In genomic region chr12:48187916-48188695, GRCh38 we compare ENCODE assay signal across 21 cellular contexts. TPM values are rescaled to one million over a fixed set of nuclear protein-coding genes. Genes with fewer than 3 reads are reported as not detected.
A peak's percentile ranks its signal among the peaks of the same experiment; 100 is the strongest.
DNase-seq lines count a peak whose midpoint lies in the region; ATAC-seq and TF ChIP-seq lines count a peak whose summit lies in the region.
"Had no signal": no experiment of that assay in that cellular context is flagged by ENCODE, and none has a peak within 500 bp of the region (broad histone marks: within the 10 kb centered on the region; RNA-seq: fewer than 3 reads in every experiment).

No MANE protein-coding gene starts in this region.

- H3K27me3 Mint-ChIP-seq in activated CD4-positive, alpha-beta T cell treated with anti-CD3 and anti-CD28 coated beads, Interleukin-2, amount 10 ng/mL, durations not matched to agents 24 days and 14 days = peaks cover 62% of the 10 kb centered on the region

- no peak overlapping the region for H3K4me3 Mint-ChIP-seq in activated CD4-positive, alpha-beta T cell treated with anti-CD3 and anti-CD28 coated beads, Interleukin-2, amount 10 ng/mL, durations not matched to agents 24 days and 14 days
- H3K4me3 Mint-ChIP-seq: CD8-positive, alpha-beta T cell; HFFc6 had no signal

- H3K9me2 ChIP-seq in Karpas-422 (replicated peaks; ENCODE audit: insufficient read depth, low read length) = no peaks in the 10 kb centered on the region

- H3K4me3 ChIP-seq in Karpas-422 (ENCODE audit: low read length) (no peak overlapping the region), mammary epithelial cell (replicated peaks in 1 of 3; ENCODE audit: insufficient read depth in 1 of 3, low read depth in 2 of 3, low read length in 3 of 3) (no peak overlapping the region)
- H3K4me3 ChIP-seq: BLaER1, K562 had no signal

- in situ Hi-C loops in mammary epithelial cell (cut with MboI; ENCODE audit: low sequenced_read_pairs in 2 of 2) = loop anchor here in 1 of 2 donors (25.0 kb wide), 1 partner anchor 424 kb away; no protein-coding TSS in a partner anchor

- dilution Hi-C loops in mammary epithelial cell (cut with HindIII; ENCODE audit: low sequenced_read_pairs) = no loop called here

- H3K36me3 ChIP-seq in Karpas-422 (ENCODE audit: insufficient read depth, low read length) (no peaks in the 10 kb centered on the region), mammary epithelial cell (ENCODE audit: insufficient read depth, low read length) (no peaks in the 10 kb centered on the region)
- H3K36me3 ChIP-seq: BLaER1 had no signal

- no peak for ATAC-seq in GM21447 (IDR thresholded peaks at IDR 0.05; ENCODE audit: unreplicated experiment)
- ATAC-seq: CD8-positive, alpha-beta T cell; HCT116; K562 had no signal

- H3K4me1 ChIP-seq in Karpas-422 (ENCODE audit: low read length) (peaks cover 34% of the 10 kb centered on the region), mammary epithelial cell (ENCODE audit: insufficient read depth, low read length) (peaks cover 13% of the 10 kb centered on the region)

- peak; percentile 56 for DNase-seq in activated CD4-positive, alpha-beta T cell treated with anti-CD3 and anti-CD28 coated beads, Interleukin-2, amount 10 ng/mL, durations not matched to agents 24 days and 14 days
- no peak for DNase-seq in activated CD4-positive, alpha-beta T cell treated with anti-CD3 and anti-CD28 coated beads, Interleukin-2, amount 50 U/mL, for 48 hours
- DNase-seq in Karpas-422 = peak; percentile 37
- DNase-seq in islet precursor cell = peak; percentile 48
- no peak for DNase-seq in mammary epithelial cell
- no peak for DNase-seq in cardiac septum (ENCODE audit: low spot score)
- DNase-seq: Calu3; CD8-positive, alpha-beta T cell; DMS79 treated with DMSO at 0.1 percent for 48 hours; GOT3; H7; HFFc6; IMR-90 had no signal

- CTCF ChIA-PET in mammary epithelial cell (lab: Charles Lee; ENCODE audit: low non-redundant PET) = no interaction called here

- H2AFZ ChIP-seq in Karpas-422 (ENCODE audit: low read length) (no peak overlapping the region), mammary epithelial cell (ENCODE audit: low read depth, low read length) (no peak overlapping the region)

- no peaks in the 10 kb centered on the region for H3K27me3 ChIP-seq in Karpas-422 (ENCODE audit: low read length)
- peaks cover 12% of the 10 kb centered on the region for H3K27me3 ChIP-seq in mammary epithelial cell (ENCODE audit: insufficient read depth, low read length)

- intact Hi-C loops in activated CD4-positive, alpha-beta T cell treated with anti-CD3 and anti-CD28 coated beads, Interleukin-2, amount 10 ng/mL, durations not matched to agents 24 days and 14 days (cut with micrococcal nuclease) = loop anchor here (5.0 to 10.0 kb wide), 5 partner anchors 186 to 627 kb away; partner anchors contain the start of genes CACNB3, COL2A1, TMEM106C and VDR
- intact Hi-C loops in mammary epithelial cell (cut with micrococcal nuclease) (loop anchor here (5.0 kb wide), 1 partner anchor 226 kb away; the partner anchor contains the start of gene TMEM106C), cardiac septum (cut with DNase I) (no loop called here)

- no peak overlapping the region for H3K27ac Mint-ChIP-seq in activated CD4-positive, alpha-beta T cell treated with anti-CD3 and anti-CD28 coated beads, Interleukin-2, amount 10 ng/mL, durations not matched to agents 24 days and 14 days
- H3K27ac Mint-ChIP-seq: CD8-positive, alpha-beta T cell; HFFc6 had no signal

- H3K9ac ChIP-seq in Karpas-422 (ENCODE audit: low read length) = no peak overlapping the region
- no peak overlapping the region for H3K9ac ChIP-seq in mammary epithelial cell (ENCODE audit: insufficient read depth, low read length)
- H3K9ac ChIP-seq: BLaER1 had no signal

- H3K79me2 ChIP-seq in Karpas-422 (ENCODE audit: low read length) = no peaks in the 10 kb centered on the region
- H3K79me2 ChIP-seq in mammary epithelial cell (ENCODE audit: insufficient read depth, low read length) = no peaks in the 10 kb centered on the region

- H3K4me2 ChIP-seq in Karpas-422 (ENCODE audit: low read depth, low read length, poor library complexity, severe bottlenecking) = no peak overlapping the region
- no peak overlapping the region for H3K4me2 ChIP-seq in mammary epithelial cell (ENCODE audit: insufficient read depth, low read depth, low read length)
- H3K4me2 ChIP-seq: BLaER1 had no signal

- WGBS in mammary epithelial cell (ENCODE audit: low coverage, missing lambda C conversion rate) = 82% methylated on average over 10 of the region's 10 CpGs

- BruUV-seq in mammary epithelial cell (replicated peaks; lab: Mats Ljungman, UMichigan) = no TSS peak

- H3K4me1 Mint-ChIP-seq in activated CD4-positive, alpha-beta T cell treated with anti-CD3 and anti-CD28 coated beads, Interleukin-2, amount 10 ng/mL, durations not matched to agents 24 days and 14 days = peaks cover 15% of the 10 kb centered on the region

- H3K9me3 Mint-ChIP-seq in activated CD4-positive, alpha-beta T cell treated with anti-CD3 and anti-CD28 coated beads, Interleukin-2, amount 10 ng/mL, durations not matched to agents 24 days and 14 days = no peaks in the 10 kb centered on the region
- H3K9me3 Mint-ChIP-seq: CD8-positive, alpha-beta T cell; HFFc6 had no signal

- H3K9me3 ChIP-seq in Karpas-422 (ENCODE audit: low read length) = no peaks in the 10 kb centered on the region
- H3K9me3 ChIP-seq in mammary epithelial cell (replicated peaks; ENCODE audit: insufficient read depth, low read length) = no peaks in the 10 kb centered on the region
- H3K9me3 ChIP-seq: BLaER1 had no signal

- H3K36me3 Mint-ChIP-seq in activated CD4-positive, alpha-beta T cell treated with anti-CD3 and anti-CD28 coated beads, Interleukin-2, amount 10 ng/mL, durations not matched to agents 24 days and 14 days (ENCODE audit: low read depth) = peaks cover 2% of the 10 kb centered on the region

- TF ChIP-seq CTCF in mammary epithelial cell (conservative IDR thresholded peaks at IDR 0.05 in 1 of 2, IDR thresholded peaks at IDR 0.05 in 1 of 2; ENCODE audit: extremely low read depth in 1 of 2, insufficient read depth in 1 of 2, low read depth in 1 of 2, low read length in 2 of 2) = no peak

- H4K20me1 ChIP-seq in Karpas-422 (ENCODE audit: insufficient read depth, low read depth, low read length) = no peaks in the 10 kb centered on the region
- H4K20me1 ChIP-seq in mammary epithelial cell (ENCODE audit: insufficient read depth, low read length) = no peaks in the 10 kb centered on the region
- H4K20me1 ChIP-seq: BLaER1 had no signal

- H3K27ac ChIP-seq in Karpas-422 (ENCODE audit: low read length) = no peak overlapping the region
- H3K27ac ChIP-seq in mammary epithelial cell (ENCODE audit: insufficient read depth, low read depth, low read length) = no peak overlapping the region
- H3K27ac ChIP-seq: 22Rv1, BLaER1 had no signal

RNA-seq across cellular contexts. Expression of gene CCDC184, which starts 4.7 kb away (rescaled TPM):
- 0.38 and 0.44 TPM in 2 replicates for total RNA-seq in activated CD4-positive, alpha-beta T cell treated with anti-CD3 and anti-CD28 coated beads, Interleukin-2, amount 10 ng/mL, durations not matched to agents 24 days and 14 days
- total RNA-seq in Karpas-422 (2014; rRNA removed; shearing (Covaris generic); ENCODE audit: low replicate concordance) = 1.2 and 2.5 TPM in 2 replicates
- total RNA-seq in mammary epithelial cell (1 to 10 TPM; 1.5 to 1.7 TPM), cardiac septum (0.67 TPM)
- 0.25 TPM for polyA plus RNA-seq in mammary epithelial cell
- polyA minus RNA-seq in mammary epithelial cell = not detected
- polyA plus RNA-seq: CD14-positive monocyte, K562 had no signal

RNA-seq across cellular contexts. Expression of gene OR10AD1, which starts 15.0 kb away (rescaled TPM):
- total RNA-seq in activated CD4-positive, alpha-beta T cell treated with anti-CD3 and anti-CD28 coated beads, Interleukin-2, amount 10 ng/mL, durations not matched to agents 24 days and 14 days = not detected in 2 replicates
- not detected in 2 replicates for total RNA-seq in Karpas-422 (2014; rRNA removed; shearing (Covaris generic); ENCODE audit: low replicate concordance)
- not detected for total RNA-seq in mammary epithelial cell
- polyA plus RNA-seq in mammary epithelial cell = not detected
- polyA minus RNA-seq in mammary epithelial cell = not detected
- not detected for total RNA-seq in cardiac septum
- total RNA-seq: A673; Calu3; CD8-positive, alpha-beta T cell; H7; HFFc6; IMR-90; K562 had no signal
- polyA plus RNA-seq: AG04450, CD14-positive monocyte, IMR-90, K562 had no signal

RNA-seq across cellular contexts. Expression of gene ASB8, which starts 30.8 kb away (rescaled TPM):
- 30.0 and 35.8 TPM in 2 replicates for total RNA-seq in activated CD4-positive, alpha-beta T cell treated with anti-CD3 and anti-CD28 coated beads, Interleukin-2, amount 10 ng/mL, durations not matched to agents 24 days and 14 days
- total RNA-seq in Karpas-422 (2014; rRNA removed; shearing (Covaris generic); ENCODE audit: low replicate concordance) = 22.2 and 42.7 TPM in 2 replicates
- total RNA-seq in mammary epithelial cell (10 to 100 TPM; 20.4 to 20.7 TPM), cardiac septum (69.4 TPM)
- 18.2 TPM for polyA plus RNA-seq in mammary epithelial cell
- polyA minus RNA-seq in mammary epithelial cell = 7.3 TPM

Comparison
In these comparisons a context has a peak if more than half of its experiments do, and no peak if none do; other contexts are left out.
1. DNase-seq: peak in activated CD4-positive, alpha-beta T cell treated with anti-CD3 and anti-CD28 coated beads, Interleukin-2, amount 10 ng/mL, durations not matched to agents 24 days and 14 days (single experiment), Karpas-422 (single experiment) and islet precursor cell (single experiment); none in activated CD4-positive, alpha-beta T cell treated with anti-CD3 and anti-CD28 coated beads, Interleukin-2, amount 50 U/mL, for 48 hours (0 of 2), mammary epithelial cell (single experiment) and cardiac septum (single experiment).